Comparison of ENCODE assay signal across 34 cellular contexts in the genomic region with DNA sequence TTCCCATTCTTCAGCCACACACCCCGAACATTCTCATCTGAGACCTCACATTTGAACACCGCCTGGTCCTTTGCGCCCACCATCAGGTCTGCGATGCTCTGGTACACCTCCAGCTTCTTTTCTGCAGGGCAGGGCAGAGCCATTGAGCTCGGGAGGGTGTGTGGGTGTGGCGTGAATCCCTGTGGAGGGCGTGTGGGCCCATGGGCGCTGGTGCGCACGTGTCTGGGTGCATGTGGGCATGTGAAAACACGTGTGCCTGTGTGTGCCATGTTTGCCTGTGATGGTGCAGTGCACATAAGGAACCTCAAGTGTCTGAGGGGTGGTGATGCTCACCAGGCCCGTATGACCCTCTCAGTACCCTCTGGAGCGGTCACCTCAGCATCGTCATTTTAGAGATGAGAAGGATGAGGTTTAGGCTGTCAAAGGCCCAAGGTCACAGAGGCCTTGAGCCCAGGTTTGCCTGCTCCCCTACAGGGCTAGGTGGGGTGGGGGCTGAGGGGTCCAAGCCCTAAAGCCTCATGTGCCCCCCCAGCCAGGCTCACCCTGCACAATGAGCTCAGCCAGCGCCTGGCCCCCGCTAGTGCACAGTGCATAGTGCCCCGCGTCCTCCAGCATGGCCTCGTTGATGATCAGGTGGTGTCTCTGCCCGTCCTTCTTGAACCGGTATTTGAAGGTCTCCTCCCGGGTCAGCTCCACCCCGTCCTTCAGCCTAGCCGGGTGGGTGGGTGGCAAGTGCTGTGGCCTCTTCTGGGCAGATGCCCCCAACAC. TPM values are rescaled to one million over a fixed set of nuclear protein-coding genes. Genes with fewer than 3 reads are reported as not detected.
"Had no signal": no experiment of that assay in that cellular context is flagged by ENCODE, and none has a peak within 500 bp of the region (broad histone marks: within the 10 kb centered on the region; RNA-seq: fewer than 3 reads in every experiment).

No MANE protein-coding gene starts in this region.

- DNase-seq: activated CD4-positive, alpha-beta T cell treated with anti-CD3 and anti-CD28 coated beads for 4 hours; activated CD4-positive, alpha-beta T cell treated with anti-CD3 and anti-CD28 coated beads, Interleukin-2, amount 50 U/mL, for 48 hours; activated CD8-positive, alpha-beta memory T cell treated with anti-CD3 and anti-CD28 coated beads, Interleukin-2, amount 50 U/mL, for 4 hours; activated gamma-delta T cell treated with Interleukin-2 at 50 U/mL for 16 hours; activated naive CD4-positive, alpha-beta T cell treated with anti-CD3 and anti-CD28 coated beads, Interleukin-2, amount 50 U/mL, for 16 hours; activated T-cell treated with anti-CD3 and anti-CD28 coated beads, Interleukin-2, amount 50 U/mL, for 1 hour; amniotic stem cell; brain microvascular endothelial cell; central memory CD4-positive, alpha-beta T cell; hypothalamus; immature natural killer cell; left lung; occipital lobe; right cardiac atrium; stimulated activated CD4-positive, alpha-beta T cell treated with anti-CD3 and anti-CD28 coated beads, Interleukin-2, amount 100 ng/mL, for 48 hours; stimulated activated naive CD8-positive, alpha-beta T cell treated with anti-CD3 and anti-CD28 coated beads, Interleukin-15, Interleukin-2, amounts not matched to agents 100 U/mL and 50 U/mL, for 24 hours; T-helper 9 cell; testis had no signal

- H3K9me3 ChIP-seq: gastroesophageal sphincter, left lung, spleen, testis had no signal

- H3K4me3 Mint-ChIP-seq: immature natural killer cell had no signal

- ATAC-seq: left lung; stimulated activated naive CD8-positive, alpha-beta T cell treated with anti-CD3 and anti-CD28 coated beads, Interleukin-15, Interleukin-2, amounts not matched to agents 100 U/mL and 50 U/mL, for 24 hours had no signal

- H3K36me3 ChIP-seq: brain microvascular endothelial cell, gastroesophageal sphincter had no signal

- FAIRE-seq: astrocyte, endothelial cell of umbilical vein, TTC549 had no signal

- H3K9me3 Mint-ChIP-seq: immature natural killer cell had no signal

- H3K27me3 ChIP-seq: gastroesophageal sphincter, left lung, testis had no signal

- H3K27ac ChIP-seq: brain microvascular endothelial cell, gastroesophageal sphincter, left lung, spleen, testis, VCaP had no signal

- H3K36me3 Mint-ChIP-seq: immature natural killer cell had no signal

- H3K4me1 ChIP-seq: gastroesophageal sphincter, left lung, spleen, testis had no signal

- H3K4me1 Mint-ChIP-seq: immature natural killer cell had no signal

- H3K4me3 ChIP-seq: gastroesophageal sphincter, left lung, spleen, testis had no signal

RNA-seq across cellular contexts. Expression of gene MYBPC3, which starts 10.3 kb away (rescaled TPM):
- total RNA-seq: activated CD8-positive, alpha-beta memory T cell treated with anti-CD3 and anti-CD28 coated beads for 36 hours; astrocyte; endothelial cell of umbilical vein; fibroblast of lung; fibroblast of villous mesenchyme; kidney epithelial cell; lung microvascular endothelial cell; mucosa of gallbladder; occipital lobe; pulmonary artery endothelial cell; T-helper 1 cell treated with Interleukin-12 subunit alpha and Interleukin-12 subunit beta and Interleukin-4 antibody, amounts not matched to agents 30 ng/mL and 1 ng/mL, for 36 hours; urinary bladder had no signal
- polyA plus RNA-seq: endothelial cell of umbilical vein, fibroblast of lung, immature natural killer cell, neural cell had no signal

RNA-seq across cellular contexts. Expression of gene SPI1, which starts 36.1 kb away (rescaled TPM):
- total RNA-seq: activated CD8-positive, alpha-beta memory T cell treated with anti-CD3 and anti-CD28 coated beads for 36 hours; astrocyte; endothelial cell of umbilical vein; fibroblast of lung; fibroblast of villous mesenchyme; kidney epithelial cell; lung microvascular endothelial cell; pulmonary artery endothelial cell; T-helper 1 cell treated with Interleukin-12 subunit alpha and Interleukin-12 subunit beta and Interleukin-4 antibody, amounts not matched to agents 30 ng/mL and 1 ng/mL, for 36 hours had no signal
- polyA plus RNA-seq: endothelial cell of umbilical vein, fibroblast of lung, neural cell had no signal
